8 cellular contexts compared by ENCODE assay signal in genomic region chr20:651713-652610, GRCh38. TPM values are rescaled to one million over a fixed set of nuclear protein-coding genes. Genes with fewer than 3 reads are reported as not detected.
DNase-seq lines count a peak whose midpoint lies in the region; ATAC-seq lines count a peak whose summit lies in the region.

No MANE protein-coding gene starts in this region.

- peaks cover 25% of the 10 kb centered on the region for H3K36me3 Mint-ChIP-seq in T-helper 1 cell treated with Interleukin-12 subunit alpha and Interleukin-12 subunit beta and Interleukin-4 antibody, amounts not matched to agents 30 μg/mL and 1 μg/mL, for 36 hours (ENCODE audit: low read depth)
- H3K36me3 Mint-ChIP-seq in activated T-helper 1 cell treated with anti-CD3 and anti-CD28 coated beads, Interleukin-12 subunit alpha, Interleukin-12 subunit beta, Interleukin-2, Interleukin-4 antibody, amounts not matched to agents 30 ng/mL and 10 ng/mL and 1 ng/mL, durations not matched to agents 14 hours and 24 hours and 36 hours (ENCODE audit: low read depth): peaks cover 35% of the 10 kb centered on the region
- peaks cover 39% of the 10 kb centered on the region for H3K36me3 Mint-ChIP-seq in stimulated activated memory B cell treated with anti-CD40 and anti-IgM and Interleukin-4, amounts not matched to agents 10 μg/mL and 1 μg/mL and 100 μg/mL, for 72 hours

- H3K4me1 Mint-ChIP-seq in T-helper 1 cell treated with Interleukin-12 subunit alpha and Interleukin-12 subunit beta and Interleukin-4 antibody, amounts not matched to agents 30 μg/mL and 1 μg/mL, for 36 hours (ENCODE audit: low read depth): peaks cover 30% of the 10 kb centered on the region
- H3K4me1 Mint-ChIP-seq in activated T-helper 1 cell treated with anti-CD3 and anti-CD28 coated beads, Interleukin-12 subunit alpha, Interleukin-12 subunit beta, Interleukin-2, Interleukin-4 antibody, amounts not matched to agents 30 ng/mL and 10 ng/mL and 1 ng/mL, durations not matched to agents 14 hours and 24 hours and 36 hours (ENCODE audit: low read depth): peaks cover 35% of the 10 kb centered on the region
- H3K4me1 Mint-ChIP-seq in stimulated activated memory B cell treated with anti-CD40 and anti-IgM and Interleukin-4, amounts not matched to agents 10 μg/mL and 1 μg/mL and 100 μg/mL, for 72 hours: peaks cover 26% of the 10 kb centered on the region

- H3K27ac Mint-ChIP-seq in T-helper 1 cell treated with Interleukin-12 subunit alpha and Interleukin-12 subunit beta and Interleukin-4 antibody, amounts not matched to agents 30 μg/mL and 1 μg/mL, for 36 hours: peak overlapping the region; percentile 67
- H3K27ac Mint-ChIP-seq in activated T-helper 1 cell treated with anti-CD3 and anti-CD28 coated beads, Interleukin-12 subunit alpha, Interleukin-12 subunit beta, Interleukin-2, Interleukin-4 antibody, amounts not matched to agents 30 ng/mL and 10 ng/mL and 1 ng/mL, durations not matched to agents 14 hours and 24 hours and 36 hours: peak overlapping the region; percentile 81
- peak overlapping the region; percentile 78 for H3K27ac Mint-ChIP-seq in stimulated activated memory B cell treated with anti-CD40 and anti-IgM and Interleukin-4, amounts not matched to agents 10 μg/mL and 1 μg/mL and 100 μg/mL, for 72 hours

- peak overlapping the region; percentile 82 for H3K4me3 ChIP-seq in iPS-11a (ENCODE audit: low read depth, low read length)

- no peak for DNase-seq in T-helper 1 cell
- no peak for DNase-seq in activated T-helper 1 cell treated with anti-CD3 and anti-CD28 coated beads, Interleukin-12 subunit alpha, Interleukin-12 subunit beta, Interleukin-2, Interleukin-4 antibody, amounts not matched to agents 30 ng/mL and 10 ng/mL and 1 ng/mL, durations not matched to agents 14 hours and 24 hours and 36 hours (ENCODE audit: low spot score)
- no peak for DNase-seq in UCSD-AML1 (lab: John Stamatoyannopoulos, UW; ENCODE audit: unreplicated experiment)

- no peak for ATAC-seq in stimulated activated memory B cell treated with anti-CD40 and anti-IgM and Interleukin-4, amounts not matched to agents 10 μg/mL and 1 μg/mL and 100 μg/mL, for 72 hours
- ATAC-seq in HG03139 (IDR thresholded peaks at IDR 0.05; ENCODE audit: unreplicated experiment): no peak
- ATAC-seq in HG02678 (IDR thresholded peaks at IDR 0.05; ENCODE audit: unreplicated experiment): no peak

- intact Hi-C loops in activated T-helper 1 cell treated with anti-CD3 and anti-CD28 coated beads, Interleukin-12 subunit alpha, Interleukin-12 subunit beta, Interleukin-2, Interleukin-4 antibody, amounts not matched to agents 30 ng/mL and 10 ng/mL and 1 ng/mL, durations not matched to agents 14 hours and 24 hours and 36 hours (cut with micrococcal nuclease): loop anchor here (2.0 to 10.0 kb wide), 2 partner anchors 181 to 187 kb away; partner anchors contain the start of genes FAM110A and TBC1D20

- H3K4me3 Mint-ChIP-seq in T-helper 1 cell treated with Interleukin-12 subunit alpha and Interleukin-12 subunit beta and Interleukin-4 antibody, amounts not matched to agents 30 μg/mL and 1 μg/mL, for 36 hours: peak overlapping the region; percentile 70
- peak overlapping the region; percentile 87 for H3K4me3 Mint-ChIP-seq in activated T-helper 1 cell treated with anti-CD3 and anti-CD28 coated beads, Interleukin-12 subunit alpha, Interleukin-12 subunit beta, Interleukin-2, Interleukin-4 antibody, amounts not matched to agents 30 ng/mL and 10 ng/mL and 1 ng/mL, durations not matched to agents 14 hours and 24 hours and 36 hours
- peak overlapping the region; percentile 76 for H3K4me3 Mint-ChIP-seq in stimulated activated memory B cell treated with anti-CD40 and anti-IgM and Interleukin-4, amounts not matched to agents 10 μg/mL and 1 μg/mL and 100 μg/mL, for 72 hours

- H3K27me3 Mint-ChIP-seq in T-helper 1 cell treated with Interleukin-12 subunit alpha and Interleukin-12 subunit beta and Interleukin-4 antibody, amounts not matched to agents 30 μg/mL and 1 μg/mL, for 36 hours (ENCODE audit: low read depth): peaks cover 10% of the 10 kb centered on the region
- peaks cover 5% of the 10 kb centered on the region for H3K27me3 Mint-ChIP-seq in activated T-helper 1 cell treated with anti-CD3 and anti-CD28 coated beads, Interleukin-12 subunit alpha, Interleukin-12 subunit beta, Interleukin-2, Interleukin-4 antibody, amounts not matched to agents 30 ng/mL and 10 ng/mL and 1 ng/mL, durations not matched to agents 14 hours and 24 hours and 36 hours (ENCODE audit: insufficient read depth)
- H3K27me3 Mint-ChIP-seq in stimulated activated memory B cell treated with anti-CD40 and anti-IgM and Interleukin-4, amounts not matched to agents 10 μg/mL and 1 μg/mL and 100 μg/mL, for 72 hours: no peaks in the 10 kb centered on the region

- no peaks in the 10 kb centered on the region for H3K9me3 Mint-ChIP-seq in T-helper 1 cell treated with Interleukin-12 subunit alpha and Interleukin-12 subunit beta and Interleukin-4 antibody, amounts not matched to agents 30 μg/mL and 1 μg/mL, for 36 hours
- H3K9me3 Mint-ChIP-seq in activated T-helper 1 cell treated with anti-CD3 and anti-CD28 coated beads, Interleukin-12 subunit alpha, Interleukin-12 subunit beta, Interleukin-2, Interleukin-4 antibody, amounts not matched to agents 30 ng/mL and 10 ng/mL and 1 ng/mL, durations not matched to agents 14 hours and 24 hours and 36 hours: no peaks in the 10 kb centered on the region
- no peaks in the 10 kb centered on the region for H3K9me3 Mint-ChIP-seq in stimulated activated memory B cell treated with anti-CD40 and anti-IgM and Interleukin-4, amounts not matched to agents 10 μg/mL and 1 μg/mL and 100 μg/mL, for 72 hours

RNA-seq across cellular contexts. Expression of gene SRXN1, which starts 1.0 kb away (rescaled TPM):
- total RNA-seq in activated T-helper 1 cell treated with anti-CD3 and anti-CD28 coated beads, Interleukin-12 subunit alpha, Interleukin-12 subunit beta, Interleukin-2, Interleukin-4 antibody, amounts not matched to agents 30 ng/mL and 10 ng/mL and 1 ng/mL, durations not matched to agents 14 hours and 24 hours and 36 hours: 28.8 and 30.2 TPM in 2 replicates

RNA-seq across cellular contexts. Expression of gene SCRT2, which starts 23.6 kb away (rescaled TPM):
- total RNA-seq in activated T-helper 1 cell treated with anti-CD3 and anti-CD28 coated beads, Interleukin-12 subunit alpha, Interleukin-12 subunit beta, Interleukin-2, Interleukin-4 antibody, amounts not matched to agents 30 ng/mL and 10 ng/mL and 1 ng/mL, durations not matched to agents 14 hours and 24 hours and 36 hours: not detected in 2 replicates

RNA-seq across cellular contexts. Expression of gene TCF15, which starts 41.9 kb away (rescaled TPM):
- total RNA-seq in activated T-helper 1 cell treated with anti-CD3 and anti-CD28 coated beads, Interleukin-12 subunit alpha, Interleukin-12 subunit beta, Interleukin-2, Interleukin-4 antibody, amounts not matched to agents 30 ng/mL and 10 ng/mL and 1 ng/mL, durations not matched to agents 14 hours and 24 hours and 36 hours: 0.13 TPM in 1 of 2 replicates, not detected in the other
